1 cellular context compared by ENCODE assay signal in the genomic region with DNA sequence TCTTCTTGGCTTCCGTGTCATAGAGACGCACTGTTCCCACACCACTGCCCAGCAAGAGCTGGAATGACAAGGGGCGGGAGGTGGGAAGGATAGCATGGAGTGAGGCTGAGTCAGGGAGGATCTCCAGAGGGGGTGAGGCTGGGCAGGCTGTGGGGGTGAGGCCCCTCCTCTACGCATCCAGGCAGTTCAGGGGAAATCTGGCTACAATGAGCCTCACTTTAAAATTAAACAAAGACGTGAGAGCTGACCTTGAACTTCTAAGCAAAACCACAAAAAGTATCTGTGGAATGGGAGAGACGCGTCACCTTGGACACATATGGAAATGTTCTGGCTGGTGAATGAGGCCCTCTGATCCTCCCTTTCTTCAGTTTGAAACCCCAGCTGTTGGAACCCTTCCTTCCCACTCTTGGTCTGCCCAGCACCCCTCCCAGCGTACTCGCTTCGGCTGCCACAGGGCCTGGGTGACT.
TF ChIP-seq lines count a peak whose summit lies in the region.

No MANE protein-coding gene starts in this region.

TF ChIP-seq in SK-N-SH, 30 proteins besides CTCF, POLR2A, EP300 and RAD21 (continued from another document):
- TF ChIP-seq, protein P1, sequence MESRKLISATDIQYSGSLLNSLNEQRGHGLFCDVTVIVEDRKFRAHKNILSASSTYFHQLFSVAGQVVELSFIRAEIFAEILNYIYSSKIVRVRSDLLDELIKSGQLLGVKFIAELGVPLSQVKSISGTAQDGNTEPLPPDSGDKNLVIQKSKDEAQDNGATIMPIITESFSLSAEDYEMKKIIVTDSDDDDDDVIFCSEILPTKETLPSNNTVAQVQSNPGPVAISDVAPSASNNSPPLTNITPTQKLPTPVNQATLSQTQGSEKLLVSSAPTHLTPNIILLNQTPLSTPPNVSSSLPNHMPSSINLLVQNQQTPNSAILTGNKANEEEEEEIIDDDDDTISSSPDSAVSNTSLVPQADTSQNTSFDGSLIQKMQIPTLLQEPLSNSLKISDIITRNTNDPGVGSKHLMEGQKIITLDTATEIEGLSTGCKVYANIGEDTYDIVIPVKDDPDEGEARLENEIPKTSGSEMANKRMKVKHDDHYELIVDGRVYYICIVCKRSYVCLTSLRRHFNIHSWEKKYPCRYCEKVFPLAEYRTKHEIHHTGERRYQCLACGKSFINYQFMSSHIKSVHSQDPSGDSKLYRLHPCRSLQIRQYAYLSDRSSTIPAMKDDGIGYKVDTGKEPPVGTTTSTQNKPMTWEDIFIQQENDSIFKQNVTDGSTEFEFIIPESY (IDR thresholded peaks at IDR 0.05; ENCODE audit: borderline replicate concordance, low read depth) = no peak
- TF ChIP-seq RCOR1 (IDR thresholded peaks at IDR 0.05; ENCODE audit: low read length) (no peak), MXI1 (IDR thresholded peaks at IDR 0.05; ENCODE audit: low read depth, low read length) (no peak), YY1 (IDR thresholded peaks at IDR 0.05; ENCODE audit: low read depth) (no peak), CHD2 (IDR thresholded peaks at IDR 0.05; ENCODE audit: low read length, partially characterized antibody) (no peak), GABPA (IDR thresholded peaks at IDR 0.05; ENCODE audit: low read depth) (no peak), FOXM1 (IDR thresholded peaks at IDR 0.05; ENCODE audit: low read depth) (no peak), EZH2phosphoT487 (IDR thresholded peaks at IDR 0.05; ENCODE audit: borderline replicate concordance, low read depth) (no peak), FOXJ3 (CRISPR knock-in tag; IDR thresholded peaks at IDR 0.05) (no peak)
- TF ChIP-seq, protein P2, sequence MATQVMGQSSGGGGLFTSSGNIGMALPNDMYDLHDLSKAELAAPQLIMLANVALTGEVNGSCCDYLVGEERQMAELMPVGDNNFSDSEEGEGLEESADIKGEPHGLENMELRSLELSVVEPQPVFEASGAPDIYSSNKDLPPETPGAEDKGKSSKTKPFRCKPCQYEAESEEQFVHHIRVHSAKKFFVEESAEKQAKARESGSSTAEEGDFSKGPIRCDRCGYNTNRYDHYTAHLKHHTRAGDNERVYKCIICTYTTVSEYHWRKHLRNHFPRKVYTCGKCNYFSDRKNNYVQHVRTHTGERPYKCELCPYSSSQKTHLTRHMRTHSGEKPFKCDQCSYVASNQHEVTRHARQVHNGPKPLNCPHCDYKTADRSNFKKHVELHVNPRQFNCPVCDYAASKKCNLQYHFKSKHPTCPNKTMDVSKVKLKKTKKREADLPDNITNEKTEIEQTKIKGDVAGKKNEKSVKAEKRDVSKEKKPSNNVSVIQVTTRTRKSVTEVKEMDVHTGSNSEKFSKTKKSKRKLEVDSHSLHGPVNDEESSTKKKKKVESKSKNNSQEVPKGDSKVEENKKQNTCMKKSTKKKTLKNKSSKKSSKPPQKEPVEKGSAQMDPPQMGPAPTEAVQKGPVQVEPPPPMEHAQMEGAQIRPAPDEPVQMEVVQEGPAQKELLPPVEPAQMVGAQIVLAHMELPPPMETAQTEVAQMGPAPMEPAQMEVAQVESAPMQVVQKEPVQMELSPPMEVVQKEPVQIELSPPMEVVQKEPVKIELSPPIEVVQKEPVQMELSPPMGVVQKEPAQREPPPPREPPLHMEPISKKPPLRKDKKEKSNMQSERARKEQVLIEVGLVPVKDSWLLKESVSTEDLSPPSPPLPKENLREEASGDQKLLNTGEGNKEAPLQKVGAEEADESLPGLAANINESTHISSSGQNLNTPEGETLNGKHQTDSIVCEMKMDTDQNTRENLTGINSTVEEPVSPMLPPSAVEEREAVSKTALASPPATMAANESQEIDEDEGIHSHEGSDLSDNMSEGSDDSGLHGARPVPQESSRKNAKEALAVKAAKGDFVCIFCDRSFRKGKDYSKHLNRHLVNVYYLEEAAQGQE (IDR thresholded peaks at IDR 0.05; ENCODE audit: low read depth, low read length) = no peak
